8 cellular contexts compared by ENCODE assay signal in the genomic region with DNA sequence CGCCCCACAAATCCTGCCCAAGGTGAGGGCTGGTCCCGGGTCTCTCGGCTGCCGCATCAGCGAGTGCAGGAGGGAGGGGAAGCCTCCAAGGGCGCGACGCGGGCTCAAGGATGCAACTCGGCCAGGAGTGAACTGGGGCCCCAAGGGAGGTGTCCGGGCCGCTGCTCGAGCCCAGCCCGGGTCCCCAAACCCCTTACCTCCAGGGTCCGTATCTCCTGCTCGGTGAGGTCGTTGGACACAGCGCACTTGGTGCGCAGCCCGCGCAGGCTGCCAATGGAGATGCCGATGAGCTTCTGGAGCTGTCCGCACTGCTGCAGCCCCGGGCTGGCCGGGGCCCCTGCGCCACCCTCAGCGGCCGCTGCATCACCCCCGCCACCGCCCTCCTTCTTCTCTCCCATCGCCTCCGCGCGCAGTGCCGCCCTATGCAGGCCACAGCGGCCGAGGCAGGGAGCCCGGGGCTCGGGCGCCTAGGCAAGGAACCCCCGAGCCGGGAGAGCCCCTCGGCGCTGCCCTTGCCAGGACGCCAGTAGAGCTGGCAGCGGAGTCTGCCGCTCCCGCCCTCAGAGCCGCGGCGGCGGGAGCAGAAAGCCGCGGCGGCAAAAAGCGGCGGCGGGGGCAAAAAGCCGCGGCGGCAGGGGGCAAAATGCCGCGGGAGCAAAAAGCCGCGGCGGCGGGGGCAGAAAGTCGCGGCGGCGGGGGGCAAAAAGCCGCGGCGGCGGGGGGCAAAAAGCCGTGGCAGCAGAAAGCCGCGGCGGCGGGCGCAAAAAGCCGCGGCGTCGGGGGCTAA.
A peak's percentile ranks its signal among the peaks of the same experiment; 100 is the strongest.
DNase-seq lines count a peak whose midpoint lies in the region; TF ChIP-seq lines count a peak whose summit lies in the region.
"Not testable (repeated sequence)": the region's sequence is repeated elsewhere in the genome, so short reads cannot be mapped to it uniquely, and the experiment has no call there.

No MANE protein-coding gene starts in this region.

- H3K4me1 ChIP-seq in BLaER1 (peaks cover 10% of the 10 kb centered on the region), stomach (peaks cover 12 to 19% (median 16%) of the 10 kb centered on the region in 4 donors)
- H3K4me1 ChIP-seq in OCI-LY3 (ENCODE audit: low read length); effector memory CD4-positive, alpha-beta T cell (ENCODE audit: control insufficient read depth, insufficient read depth, low read length, poor library complexity, severe bottlenecking); iPS-18a (ENCODE audit: control insufficient read depth, low read depth, low read length); neuron (ENCODE audit: insufficient read depth, low read length): not testable (repeated sequence)

- not testable (repeated sequence) for H3K79me2 ChIP-seq in OCI-LY3 (ENCODE audit: low read length)

- not testable (repeated sequence) for TF ChIP-seq CTCF in OCI-LY3 (IDR thresholded peaks at IDR 0.05; ENCODE audit: low read depth, low read length); stomach (IDR thresholded peaks at IDR 0.05)

- intact Hi-C loops in activated naive CD4-positive, alpha-beta T cell treated with anti-CD3 and anti-CD28 coated beads for 36 hours (cut with micrococcal nuclease); stomach (cut with DNase I; ENCODE audit: low total_unique reads): not testable (repeated sequence)

- not testable (repeated sequence) for H3K27ac ChIP-seq in BLaER1; OCI-LY3 (ENCODE audit: low read length); effector memory CD4-positive, alpha-beta T cell (ENCODE audit: insufficient read depth, low read length, poor library complexity, severe bottlenecking); iPS-18a (ENCODE audit: low read length); stomach

- 0 out of 2 replicates have a peak overlapping the region, but pooled peaks have one; percentile 2 for H3K9ac ChIP-seq in BLaER1
- H3K9ac ChIP-seq in OCI-LY3 (ENCODE audit: low read length); iPS-18a (ENCODE audit: low read length): not testable (repeated sequence)

- H3K4me3 ChIP-seq in BLaER1: peak overlapping the region; percentile 62
- peak overlapping the region; percentile 54 for H3K4me3 ChIP-seq in OCI-LY3 (ENCODE audit: low read length)
- peak overlapping the region; percentile 55 for H3K4me3 ChIP-seq in effector memory CD4-positive, alpha-beta T cell (ENCODE audit: insufficient read depth, low read depth, low read length, poor library complexity, severe bottlenecking)
- H3K4me3 ChIP-seq in iPS-18a (ENCODE audit: low read length): peak overlapping the region; percentile 54
- peak overlapping the region; percentile 26 for H3K4me3 ChIP-seq in neuron (ENCODE audit: low read length)
- peak overlapping the region; percentile 26 to 67 (median 54) for H3K4me3 ChIP-seq in stomach

- DNase-seq in HK-2 (ENCODE audit: unreplicated experiment): peak; percentile 0
- not testable (repeated sequence) for DNase-seq in activated naive CD4-positive, alpha-beta T cell treated with anti-CD3 and anti-CD28 coated beads for 36 hours; effector memory CD4-positive, alpha-beta T cell; stomach

- H3K27me3 Mint-ChIP-seq in activated naive CD4-positive, alpha-beta T cell treated with anti-CD3 and anti-CD28 coated beads for 36 hours (ENCODE audit: low read depth): peaks cover 16% of the 10 kb centered on the region

- H3K9me3 Mint-ChIP-seq in activated naive CD4-positive, alpha-beta T cell treated with anti-CD3 and anti-CD28 coated beads for 36 hours: not testable (repeated sequence)

- H3K9me3 ChIP-seq in BLaER1; OCI-LY3 (ENCODE audit: insufficient read depth, low read length); effector memory CD4-positive, alpha-beta T cell (ENCODE audit: control insufficient read depth, low read length); iPS-18a (ENCODE audit: control insufficient read depth, low read depth, low read length); neuron (ENCODE audit: low read length); stomach: not testable (repeated sequence)

- H3K36me3 ChIP-seq in BLaER1; OCI-LY3 (replicated peaks; ENCODE audit: low read depth, low read length); effector memory CD4-positive, alpha-beta T cell (ENCODE audit: control insufficient read depth, insufficient read depth, low read length); iPS-18a (ENCODE audit: control insufficient read depth, low read depth, low read length); neuron (ENCODE audit: insufficient read depth, low read length); stomach: not testable (repeated sequence)

- peaks cover 22% of the 10 kb centered on the region for H4K20me1 ChIP-seq in BLaER1
- H4K20me1 ChIP-seq in OCI-LY3 (ENCODE audit: insufficient read depth, low read length): not testable (repeated sequence)

- not testable (repeated sequence) for TF ChIP-seq EP300 in stomach (IDR thresholded peaks at IDR 0.05)

- H3K4me2 ChIP-seq in BLaER1: peak overlapping the region; percentile 88
- H3K4me2 ChIP-seq in OCI-LY3 (ENCODE audit: low read length): 0 out of 2 replicates have a peak overlapping the region, but pooled peaks have one; percentile 58

- not testable (repeated sequence) for H2AFZ ChIP-seq in OCI-LY3 (ENCODE audit: low read depth, low read length)
- peak overlapping the region; percentile 99 for H2AFZ ChIP-seq in neuron (ENCODE audit: low read depth, low read length)

- 0 to 6% (median 3%) methylated on average over 17 to 69 of the region's 85 CpGs for WGBS in stomach, 5 donors

- not testable (repeated sequence) for TF ChIP-seq POLR2A in stomach (IDR thresholded peaks at IDR 0.05)

- CTCF ChIA-PET in activated naive CD4-positive, alpha-beta T cell treated with anti-CD3 and anti-CD28 coated beads for 36 hours (lab: Charles Lee): not testable (repeated sequence)

- H3K4me1 Mint-ChIP-seq in activated naive CD4-positive, alpha-beta T cell treated with anti-CD3 and anti-CD28 coated beads for 36 hours (ENCODE audit: low read depth): not testable (repeated sequence)

- not testable (repeated sequence) for H3K27ac Mint-ChIP-seq in activated naive CD4-positive, alpha-beta T cell treated with anti-CD3 and anti-CD28 coated beads for 36 hours

- not testable (repeated sequence) for H3K36me3 Mint-ChIP-seq in activated naive CD4-positive, alpha-beta T cell treated with anti-CD3 and anti-CD28 coated beads for 36 hours (ENCODE audit: low read depth)

- peak overlapping the region; percentile 44 for H3K4me3 Mint-ChIP-seq in activated naive CD4-positive, alpha-beta T cell treated with anti-CD3 and anti-CD28 coated beads for 36 hours

- H3K27me3 ChIP-seq in BLaER1: peaks cover 35% of the 10 kb centered on the region
- H3K27me3 ChIP-seq in OCI-LY3 (ENCODE audit: low read depth, low read length): peaks cover 15% of the 10 kb centered on the region
- peaks cover 11% of the 10 kb centered on the region for H3K27me3 ChIP-seq in effector memory CD4-positive, alpha-beta T cell (replicated peaks; ENCODE audit: control insufficient read depth, insufficient read depth, low read length, poor library complexity, severe bottlenecking)
- peaks cover 34% of the 10 kb centered on the region for H3K27me3 ChIP-seq in iPS-18a (ENCODE audit: control insufficient read depth, insufficient read depth, low read length)
- peaks cover 19% of the 10 kb centered on the region for H3K27me3 ChIP-seq in neuron (ENCODE audit: insufficient read depth, low read length)
- H3K27me3 ChIP-seq in stomach: peaks cover 0 to 39% (median 31%) of the 10 kb centered on the region in 3 donors
